8 cellular contexts compared by ENCODE assay signal in the genomic region with DNA sequence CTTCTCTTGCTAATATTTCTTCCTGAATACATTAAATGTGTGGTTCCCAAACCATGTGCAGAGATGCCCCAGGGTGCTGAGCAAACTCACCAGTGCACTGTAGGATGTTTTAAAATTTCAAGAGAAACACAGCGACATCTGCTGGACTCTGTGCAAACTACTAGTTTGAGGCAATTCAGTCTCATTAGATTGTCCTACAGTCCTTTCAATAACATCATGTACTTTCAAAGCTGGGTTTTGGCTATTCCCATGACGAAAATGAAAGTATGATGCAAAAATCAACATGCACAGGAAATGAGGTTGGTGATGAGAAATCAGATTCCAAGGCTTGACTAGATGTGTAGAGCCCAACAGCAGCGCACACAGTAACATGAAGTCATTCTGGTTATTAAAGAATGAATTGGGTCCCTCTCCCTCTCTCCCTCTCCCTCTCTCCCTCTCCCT.
DNase-seq lines count a peak whose midpoint lies in the region; ATAC-seq and TF ChIP-seq lines count a peak whose summit lies in the region.

No MANE protein-coding gene starts in this region.

- intact Hi-C loops in naive thymus-derived CD4-positive, alpha-beta T cell (cut with micrococcal nuclease), result loop anchor here (1.0 to 10.0 kb wide), 6 partner anchors 20 to 302 kb away; partner anchors contain the start of genes DIABLO (in 1 of the 2) and VPS33A (in 1 of the 2)

- H3K27ac Mint-ChIP-seq in activated CD4-positive, alpha-beta memory T cell treated with anti-CD3 and anti-CD28 coated beads, Interleukin-2, amount 10 ng/mL, durations not matched to agents 7 days and 5 days, result no peak overlapping the region
- H3K27ac Mint-ChIP-seq in naive thymus-derived CD4-positive, alpha-beta T cell, result peak overlapping the region in 5 of 9 donors; percentile 13 to 59 (median 35)

- peaks cover 7% of the 10 kb centered on the region for H3K4me1 Mint-ChIP-seq in activated CD4-positive, alpha-beta memory T cell treated with anti-CD3 and anti-CD28 coated beads, Interleukin-2, amount 10 ng/mL, durations not matched to agents 7 days and 5 days
- peaks cover 0 to 7% (median 4%) of the 10 kb centered on the region in 7 donors for H3K4me1 Mint-ChIP-seq in naive thymus-derived CD4-positive, alpha-beta T cell

- H3K4me3 Mint-ChIP-seq in activated CD4-positive, alpha-beta memory T cell treated with anti-CD3 and anti-CD28 coated beads, Interleukin-2, amount 10 ng/mL, durations not matched to agents 7 days and 5 days, result no peak overlapping the region
- H3K4me3 Mint-ChIP-seq in naive thymus-derived CD4-positive, alpha-beta T cell, result no peak overlapping the region

- H3K4me3 ChIP-seq in BJ (ENCODE audit: low read depth, low read length) (no peak overlapping the region), HEK293 (ENCODE audit: low read depth, low read length) (no peak overlapping the region), epithelial cell of esophagus (ENCODE audit: low read length) (no peak overlapping the region)
- no peak overlapping the region for H3K4me3 ChIP-seq in naive thymus-derived CD4-positive, alpha-beta T cell (ENCODE audit: low read length)

- no peaks in the 10 kb centered on the region for H3K4me1 ChIP-seq in HEK293 (ENCODE audit: control insufficient read depth, insufficient read depth, low read length)
- no peaks in the 10 kb centered on the region for H3K4me1 ChIP-seq in naive thymus-derived CD4-positive, alpha-beta T cell (ENCODE audit: control insufficient read depth in 2 of 2, insufficient read depth in 2 of 2, low read length in 2 of 2)

- H3K36me3 ChIP-seq in BJ (ENCODE audit: control insufficient read depth, insufficient read depth, low read length), result peaks cover 27% of the 10 kb centered on the region
- H3K36me3 ChIP-seq in HEK293 (ENCODE audit: control insufficient read depth in 2 of 2, insufficient read depth in 1 of 2, low read length in 2 of 2), result peaks cover 14 to 53% of the 10 kb centered on the region in 2 experiments
- H3K36me3 ChIP-seq in naive thymus-derived CD4-positive, alpha-beta T cell (ENCODE audit: control insufficient read depth in 2 of 3, insufficient read depth in 3 of 3, low read length in 3 of 3), result peaks cover 3 to 54% (median 7%) of the 10 kb centered on the region in 3 experiments

- H3K27me3 Mint-ChIP-seq in activated CD4-positive, alpha-beta memory T cell treated with anti-CD3 and anti-CD28 coated beads, Interleukin-2, amount 10 ng/mL, durations not matched to agents 7 days and 5 days, result no peaks in the 10 kb centered on the region
- no peaks in the 10 kb centered on the region for H3K27me3 Mint-ChIP-seq in naive thymus-derived CD4-positive, alpha-beta T cell

- TF ChIP-seq CTCF in BJ (IDR thresholded peaks at IDR 0.05; ENCODE audit: insufficient read depth, low read depth, low read length), result peak; percentile 76
- TF ChIP-seq CTCF in HEK293 (tag by site-specific recombination; IDR thresholded peaks at IDR 0.05), result peak; percentile 63; the same call in 1 of the 2 replicates
- peak; percentile 74 for TF ChIP-seq CTCF in epithelial cell of esophagus (IDR thresholded peaks at IDR 0.05; ENCODE audit: insufficient read depth, low read depth, low read length, missing control alignments)

- peaks cover 37% of the 10 kb centered on the region for H3K36me3 Mint-ChIP-seq in activated CD4-positive, alpha-beta memory T cell treated with anti-CD3 and anti-CD28 coated beads, Interleukin-2, amount 10 ng/mL, durations not matched to agents 7 days and 5 days (ENCODE audit: low read depth)
- H3K36me3 Mint-ChIP-seq in naive thymus-derived CD4-positive, alpha-beta T cell, result peaks cover 11 to 49% (median 23%) of the 10 kb centered on the region in 5 donors

- H3K9me3 ChIP-seq in HEK293 (ENCODE audit: control insufficient read depth, insufficient read depth, low read depth, low read length), result no peaks in the 10 kb centered on the region
- H3K9me3 ChIP-seq in naive thymus-derived CD4-positive, alpha-beta T cell (ENCODE audit: control insufficient read depth in 2 of 3, low read length in 3 of 3), result no peaks in the 10 kb centered on the region

- H3K9me3 Mint-ChIP-seq in activated CD4-positive, alpha-beta memory T cell treated with anti-CD3 and anti-CD28 coated beads, Interleukin-2, amount 10 ng/mL, durations not matched to agents 7 days and 5 days, result no peaks in the 10 kb centered on the region
- H3K9me3 Mint-ChIP-seq in naive thymus-derived CD4-positive, alpha-beta T cell, result no peaks in the 10 kb centered on the region

- DNase-seq in BJ (ENCODE audit: low read depth) (no peak), NCI-H82 (lab: John Stamatoyannopoulos, UW) (peak; percentile 82), epithelial cell of esophagus (ENCODE audit: low read depth) (peak; percentile 63), stromal cell of bone marrow (ENCODE audit: low read depth) (peak; percentile 53)
- peak; percentile 60 for DNase-seq in activated CD4-positive, alpha-beta memory T cell treated with anti-CD3 and anti-CD28 coated beads, Interleukin-2, amount 10 ng/mL, durations not matched to agents 7 days and 5 days
- DNase-seq in naive thymus-derived CD4-positive, alpha-beta T cell, result peak in 8 of 9 donors; percentile 31 to 58 (median 41)

- no peak overlapping the region for H3K27ac ChIP-seq in HEK293 (ENCODE audit: extremely low read depth, low read depth, low read length)
- no peak overlapping the region for H3K27ac ChIP-seq in naive thymus-derived CD4-positive, alpha-beta T cell (ENCODE audit: low read depth, low read length)

- CTCF ChIA-PET in BJ (lab: Yijun Ruan, JAX), result interaction anchor here (0.5 to 4.7 kb wide), 20 partner anchors 9 to 325 kb away, joined by 3 to 69 read pairs (median 4); no protein-coding TSS in a partner anchor
- CTCF ChIA-PET in HEK293 (lab: Yijun Ruan, JAX), result interaction anchor here (0.5 to 4.5 kb wide), 34 partner anchors 8 to 676 kb away, joined by 3 to 102 read pairs (median 4); no protein-coding TSS in a partner anchor
- CTCF ChIA-PET in activated CD4-positive, alpha-beta memory T cell treated with anti-CD3 and anti-CD28 coated beads, Interleukin-2, amount 10 ng/mL, durations not matched to agents 7 days and 5 days (lab: Charles Lee), result interaction anchor here (0.5 to 3.5 kb wide), 23 partner anchors 8 to 306 kb away, joined by 3 to 27 read pairs (median 5); partner anchors contain the start of genes DIABLO and MLXIP
- CTCF ChIA-PET in naive thymus-derived CD4-positive, alpha-beta T cell (lab: Charles Lee), result interaction anchor here (0.6 to 1.5 kb wide), 14 partner anchors 12 to 240 kb away, joined by 3 to 8 read pairs (median 4); no protein-coding TSS in a partner anchor

- no peaks in the 10 kb centered on the region for H3K27me3 ChIP-seq in BJ (ENCODE audit: control insufficient read depth, insufficient read depth, low read length)
- H3K27me3 ChIP-seq in naive thymus-derived CD4-positive, alpha-beta T cell (ENCODE audit: control insufficient read depth in 2 of 2, insufficient read depth in 2 of 2, low read length in 2 of 2), result no peaks in the 10 kb centered on the region

- peak; percentile 86 for ATAC-seq in naive thymus-derived CD4-positive, alpha-beta T cell
- ATAC-seq in HG03196 (IDR thresholded peaks at IDR 0.05; ENCODE audit: unreplicated experiment), result no peak

- POLR2A ChIA-PET in BJ (lab: Charles Lee), result no interaction called here
- POLR2A ChIA-PET in HEK293 (lab: Yijun Ruan, JAX), result no interaction called here
- POLR2A ChIA-PET in activated CD4-positive, alpha-beta memory T cell treated with anti-CD3 and anti-CD28 coated beads, Interleukin-2, amount 10 ng/mL, durations not matched to agents 7 days and 5 days (lab: Charles Lee), result interaction anchor here (1.6 kb wide), 1 partner anchor 44 kb away, joined by 6 read pairs; no protein-coding TSS in a partner anchor
- POLR2A ChIA-PET in naive thymus-derived CD4-positive, alpha-beta T cell (lab: Charles Lee), result no interaction called here

TF ChIP-seq in HEK293, 187 proteins besides CTCF, POLR2A, EP300 and RAD21:
- TF ChIP-seq ZNF350 (tag by site-specific recombination; IDR thresholded peaks at IDR 0.05) (no peak), ZNF366 (tag by site-specific recombination; conservative IDR thresholded peaks at IDR 0.05) (0 out of 2 replicates have a peak, but pooled peaks have one; percentile 49), ZNF140 (tag by site-specific recombination; IDR thresholded peaks at IDR 0.05) (0 out of 2 replicates have a peak, but pooled peaks have one; percentile 7), ZNF660 (tag by site-specific recombination; IDR thresholded peaks at IDR 0.05) (0 out of 2 replicates have a peak, but pooled peaks have one; percentile 18), ZNF654 (tag by site-specific recombination; IDR thresholded peaks at IDR 0.05; ENCODE audit: low read depth) (peak; percentile 62), ZNF629 (tag by site-specific recombination; IDR thresholded peaks at IDR 0.05) (peak; percentile 82), ZNF10 (tag by site-specific recombination; IDR thresholded peaks at IDR 0.05) (no peak), PRDM1 (tag by site-specific recombination; IDR thresholded peaks at IDR 0.05) (peak; percentile 94)
- TF ChIP-seq, protein P1, sequence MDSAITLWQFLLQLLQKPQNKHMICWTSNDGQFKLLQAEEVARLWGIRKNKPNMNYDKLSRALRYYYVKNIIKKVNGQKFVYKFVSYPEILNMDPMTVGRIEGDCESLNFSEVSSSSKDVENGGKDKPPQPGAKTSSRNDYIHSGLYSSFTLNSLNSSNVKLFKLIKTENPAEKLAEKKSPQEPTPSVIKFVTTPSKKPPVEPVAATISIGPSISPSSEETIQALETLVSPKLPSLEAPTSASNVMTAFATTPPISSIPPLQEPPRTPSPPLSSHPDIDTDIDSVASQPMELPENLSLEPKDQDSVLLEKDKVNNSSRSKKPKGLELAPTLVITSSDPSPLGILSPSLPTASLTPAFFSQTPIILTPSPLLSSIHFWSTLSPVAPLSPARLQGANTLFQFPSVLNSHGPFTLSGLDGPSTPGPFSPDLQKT (IDR thresholded peaks at IDR 0.05; ENCODE audit: borderline replicate concordance, low read depth, low read length), result no peak
